8 cellular contexts compared by ENCODE assay signal in genomic region chr7:32958046-32959025, GRCh38. TPM values are rescaled to one million over a fixed set of nuclear protein-coding genes. Genes with fewer than 3 reads are reported as not detected.
A peak's percentile ranks its signal among the peaks of the same experiment; 100 is the strongest.
DNase-seq lines count a peak whose midpoint lies in the region; ATAC-seq and TF ChIP-seq lines count a peak whose summit lies in the region.

No MANE protein-coding gene starts in this region.

- peak overlapping the region; percentile 78 for H3K14ac ChIP-seq in trophoblast cell (ENCODE audit: low read length)

- H3K79me2 ChIP-seq in HCT116 (ENCODE audit: insufficient read depth, low read length), result peaks cover 11% of the 10 kb centered on the region; the same call in 1 of the 2 replicates
- peaks cover 5% of the 10 kb centered on the region for H3K79me2 ChIP-seq in trophoblast cell (ENCODE audit: control insufficient read depth, insufficient read depth, low read length, poor library complexity)

- peak overlapping the region; percentile 53 for H4K91ac ChIP-seq in trophoblast cell (ENCODE audit: low read depth, low read length)

- no peaks in the 10 kb centered on the region for H3K9me3 Mint-ChIP-seq in activated CD4-positive, alpha-beta memory T cell treated with anti-CD3 and anti-CD28 coated beads, Interleukin-2, amount 10 ng/mL, durations not matched to agents 7 days and 5 days

- no peak overlapping the region for H2BK5ac ChIP-seq in trophoblast cell (ENCODE audit: low read depth, low read length, poor library complexity)

- no peaks in the 10 kb centered on the region for H4K20me1 ChIP-seq in HCT116 (ENCODE audit: insufficient read depth)

- peaks cover 3% of the 10 kb centered on the region for H3K36me3 Mint-ChIP-seq in activated CD4-positive, alpha-beta memory T cell treated with anti-CD3 and anti-CD28 coated beads, Interleukin-2, amount 10 ng/mL, durations not matched to agents 7 days and 5 days (ENCODE audit: low read depth)

- peak overlapping the region; percentile 89 for H3K27ac ChIP-seq in HCT116 (ENCODE audit: low read depth, low read length)
- no peak overlapping the region for H3K27ac ChIP-seq in cardiac muscle cell
- H3K27ac ChIP-seq in trophoblast cell (ENCODE audit: low read depth, low read length), result no peak overlapping the region

- DNase-seq in AG20443 (ENCODE audit: low spot score), result peak; percentile 50
- no peak for DNase-seq in HCT116 (ENCODE audit: low read depth, low spot score)
- no peak for DNase-seq in activated CD4-positive, alpha-beta memory T cell treated with anti-CD3 and anti-CD28 coated beads, Interleukin-2, amount 10 ng/mL, durations not matched to agents 7 days and 5 days
- DNase-seq in cardiac muscle cell (ENCODE audit: low read depth in 1 of 2, low spot score in 1 of 2), result peak in 1 of 2 donors; percentile 84
- DNase-seq in trophoblast cell, result no peak
- DNase-seq in COR-L47 (lab: John Stamatoyannopoulos, UW), result no peak

- no peaks in the 10 kb centered on the region for H3K9me2 ChIP-seq in HCT116 (ENCODE audit: insufficient read depth)

- no peak overlapping the region for H2AFZ ChIP-seq in HCT116 (ENCODE audit: low read depth, low read length, poor library complexity, severe bottlenecking)
- peak overlapping the region; percentile 71 for H2AFZ ChIP-seq in trophoblast cell (ENCODE audit: insufficient read depth, low read length, poor library complexity)

- H3K4me3 Mint-ChIP-seq in activated CD4-positive, alpha-beta memory T cell treated with anti-CD3 and anti-CD28 coated beads, Interleukin-2, amount 10 ng/mL, durations not matched to agents 7 days and 5 days, result peak overlapping the region; percentile 77

- peaks cover 8% of the 10 kb centered on the region for H3K79me1 ChIP-seq in trophoblast cell (ENCODE audit: low read length)

- H3K4me1 ChIP-seq in HCT116 (ENCODE audit: control insufficient read depth in 1 of 2, insufficient read depth in 2 of 2, low read length in 2 of 2), result peaks cover 7 to 18% of the 10 kb centered on the region in 2 experiments; a peak in 3 of 4 replicates
- H3K4me1 ChIP-seq in cardiac muscle cell (ENCODE audit: low read depth), result no peaks in the 10 kb centered on the region
- peaks cover 0 to 4% of the 10 kb centered on the region in 2 experiments for H3K4me1 ChIP-seq in trophoblast cell (ENCODE audit: control insufficient read depth in 1 of 2, insufficient read depth in 2 of 2, low read length in 2 of 2)

- no peaks in the 10 kb centered on the region for H3K9me3 ChIP-seq in HCT116 (ENCODE audit: control insufficient read depth in 1 of 2, insufficient read depth in 1 of 2, low read depth in 1 of 2, low read length in 2 of 2)
- H3K9me3 ChIP-seq in cardiac muscle cell (ENCODE audit: low read depth), result no peaks in the 10 kb centered on the region
- H3K9me3 ChIP-seq in trophoblast cell (ENCODE audit: insufficient read depth, low read depth, low read length), result no peaks in the 10 kb centered on the region

- H3K27ac Mint-ChIP-seq in activated CD4-positive, alpha-beta memory T cell treated with anti-CD3 and anti-CD28 coated beads, Interleukin-2, amount 10 ng/mL, durations not matched to agents 7 days and 5 days, result no peak overlapping the region

- H3K4me1 Mint-ChIP-seq in activated CD4-positive, alpha-beta memory T cell treated with anti-CD3 and anti-CD28 coated beads, Interleukin-2, amount 10 ng/mL, durations not matched to agents 7 days and 5 days, result peaks cover 7% of the 10 kb centered on the region

- H3K27me3 ChIP-seq in HCT116 (ENCODE audit: insufficient read depth, low read length), result no peaks in the 10 kb centered on the region
- no peaks in the 10 kb centered on the region for H3K27me3 ChIP-seq in cardiac muscle cell
- no peaks in the 10 kb centered on the region for H3K27me3 ChIP-seq in trophoblast cell (ENCODE audit: insufficient read depth, low read length)

- no peak overlapping the region for H2AK5ac ChIP-seq in trophoblast cell (ENCODE audit: low read length)

- TF ChIP-seq POLR2A in HCT116 (IDR thresholded peaks at IDR 0.05; ENCODE audit: borderline replicate concordance, extremely low read depth, insufficient read depth, insufficient read length), result no peak

- peak overlapping the region; percentile 14 for H3K4ac ChIP-seq in trophoblast cell (ENCODE audit: low read depth, low read length)

- no peak overlapping the region for H2BK120ac ChIP-seq in trophoblast cell (ENCODE audit: insufficient read depth, low read length, poor library complexity)

- peak overlapping the region; percentile 57 for H4K8ac ChIP-seq in trophoblast cell (ENCODE audit: low read depth, low read length)

- TSS peak; percentile 67 for BruUV-seq in HCT116 (replicated peaks; lab: Mats Ljungman, UMichigan)

- H3K4me3 ChIP-seq in HCT116 (replicated peaks in 1 of 2; ENCODE audit: low read depth in 1 of 2, low read length in 2 of 2) (peak overlapping the region; percentile 62 to 77), cardiac muscle cell (peak overlapping the region; percentile 73), trophoblast cell (ENCODE audit: low read depth, low read length) (peak overlapping the region; percentile 92)

- peak overlapping the region; percentile 86 for H3K4me2 ChIP-seq in HCT116 (ENCODE audit: low read length)
- peak overlapping the region; percentile 87 for H3K4me2 ChIP-seq in trophoblast cell (ENCODE audit: low read length)

- H3K36me3 ChIP-seq in HCT116 (ENCODE audit: control insufficient read depth in 1 of 2, insufficient read depth in 2 of 2, low read length in 2 of 2), result no peaks in the 10 kb centered on the region
- no peaks in the 10 kb centered on the region for H3K36me3 ChIP-seq in cardiac muscle cell
- no peaks in the 10 kb centered on the region for H3K36me3 ChIP-seq in trophoblast cell (ENCODE audit: control insufficient read depth in 1 of 2, insufficient read depth in 2 of 2, low read length in 2 of 2)

- no CpG with 5 or more reads among the region's 26 CpGs for WGBS in trophoblast cell (ENCODE audit: extremely low coverage, insufficient coverage, insufficient read length)

- CTCF ChIA-PET in HCT116 (lab: Charles Lee), result interaction anchor here (0.9 to 1.2 kb wide), 3 partner anchors 17 to 150 kb away, joined by 3 to 5 read pairs (median 3); no protein-coding TSS in a partner anchor
- CTCF ChIA-PET in activated CD4-positive, alpha-beta memory T cell treated with anti-CD3 and anti-CD28 coated beads, Interleukin-2, amount 10 ng/mL, durations not matched to agents 7 days and 5 days (lab: Charles Lee), result interaction anchor here (0.8 to 1.1 kb wide), 3 partner anchors 8 to 150 kb away, joined by 3 to 4 read pairs (median 3); no protein-coding TSS in a partner anchor

- POLR2A ChIA-PET in HCT116 (lab: Charles Lee), result no interaction called here
- POLR2A ChIA-PET in activated CD4-positive, alpha-beta memory T cell treated with anti-CD3 and anti-CD28 coated beads, Interleukin-2, amount 10 ng/mL, durations not matched to agents 7 days and 5 days (lab: Charles Lee), result interaction anchor here (1.7 kb wide), 1 partner anchor 15 kb away, joined by 4 read pairs; no protein-coding TSS in a partner anchor

- RAD21 ChIA-PET in HCT116 (lab: Charles Lee; ENCODE audit: low non-redundant PET in 1 of 2, low total read pairs in 2 of 2, uncharacterized antibody in 2 of 2, unreplicated experiment in 2 of 2), result no interaction called here

- ATAC-seq in HCT116 (peak; percentile 4; the same call in 1 of the 2 replicates), HG03045 (IDR thresholded peaks at IDR 0.05; ENCODE audit: unreplicated experiment) (no peak), HG02763 (IDR thresholded peaks at IDR 0.05; ENCODE audit: unreplicated experiment) (no peak)

- intact Hi-C loops in HCT116 (cut with micrococcal nuclease), result no loop called here

- H4K12ac ChIP-seq in trophoblast cell (ENCODE audit: low read depth, low read length), result peak overlapping the region; percentile 89

- H3K18ac ChIP-seq in trophoblast cell (ENCODE audit: low read length), result peak overlapping the region; percentile 77

- no peak for TF ChIP-seq RAD21 in HCT116 (IDR thresholded peaks at IDR 0.05; ENCODE audit: low read depth)

- H3K9ac ChIP-seq in HCT116 (ENCODE audit: low read length), result peak overlapping the region; percentile 80
- peak overlapping the region; percentile 78 for H3K9ac ChIP-seq in trophoblast cell (ENCODE audit: low read length)

- H3K27me3 Mint-ChIP-seq in activated CD4-positive, alpha-beta memory T cell treated with anti-CD3 and anti-CD28 coated beads, Interleukin-2, amount 10 ng/mL, durations not matched to agents 7 days and 5 days, result peaks cover 24% of the 10 kb centered on the region

- no peak overlapping the region for H3K23ac ChIP-seq in trophoblast cell (ENCODE audit: low read length)

- no peak overlapping the region for H2BK12ac ChIP-seq in trophoblast cell (ENCODE audit: low read length)

- TF ChIP-seq CTCF in HCT116 (IDR thresholded peaks at IDR 0.05 in 2 of 3, conservative IDR thresholded peaks at IDR 0.05 in 1 of 3; ENCODE audit: borderline replicate concordance in 1 of 3, insufficient read depth in 1 of 3, low read depth in 2 of 3, low read length in 2 of 3), result no peak
- no peak for TF ChIP-seq CTCF in cardiac muscle cell (IDR thresholded peaks at IDR 0.05; ENCODE audit: low read depth, low read length)

TF ChIP-seq in HCT116, 20 proteins besides CTCF, POLR2A, EP300 and RAD21 (continues in another document):
- TF ChIP-seq SIN3A (IDR thresholded peaks at IDR 0.05; ENCODE audit: low read depth) (no peak), YY1 (IDR thresholded peaks at IDR 0.05; ENCODE audit: extremely low read depth, insufficient replicate concordance, low read depth, low read length) (no peak), ZNF274 (IDR thresholded peaks at IDR 0.05; ENCODE audit: low read depth, low read length) (no peak), ELF1 (IDR thresholded peaks at IDR 0.05; ENCODE audit: borderline replicate concordance, low read depth) (no peak), TCF7L2 (IDR thresholded peaks at IDR 0.05; ENCODE audit: borderline replicate concordance, extremely low read depth, insufficient read depth, insufficient read length) (no peak), MAX (IDR thresholded peaks at IDR 0.05) (no peak), EZH2 (IDR thresholded peaks at IDR 0.05) (no peak), CBX3 (IDR thresholded peaks at IDR 0.05; ENCODE audit: low read depth) (no peak), SP1 (IDR thresholded peaks at IDR 0.05; ENCODE audit: low read depth) (no peak)

RNA-seq across cellular contexts. Expression of gene FKBP9, which starts 1.1 kb away (rescaled TPM):
- 85.6 TPM for total RNA-seq in HCT116 (2021; ENCODE audit: unreplicated experiment)
- polyA plus RNA-seq in HCT116 (2012), result 99.4 and 103 TPM in 2 replicates
- total RNA-seq in activated CD4-positive, alpha-beta memory T cell treated with anti-CD3 and anti-CD28 coated beads, Interleukin-2, amount 10 ng/mL, durations not matched to agents 7 days and 5 days, result 1 to 10 TPM in 1 of 2 experiments, under 1 TPM in 1; 0.98 to 1.2 TPM
- 81.6 and 123 TPM in 2 replicates for total RNA-seq in cardiac muscle cell
- 58.0 and 102 TPM in 2 replicates for polyA plus RNA-seq in cardiac muscle cell
- 45.1 and 45.8 TPM in 2 replicates for polyA plus RNA-seq in trophoblast cell (2013)

Comparison
In these comparisons a context has a peak if more than half of its experiments do, and no peak if none do; other contexts are left out.
1. RNA of gene FKBP9, which starts 1.1 kb away (total RNA-seq): 81.6 to 123 TPM in cardiac muscle cell and 85.6 TPM in HCT116 (single experiment); 0.98 to 1.2 TPM in activated CD4-positive, alpha-beta memory T cell treated with anti-CD3 and anti-CD28 coated beads, Interleukin-2, amount 10 ng/mL, durations not matched to agents 7 days and 5 days; every median in the first group is over 10 times any median in the second.
2. Peak in every context shown above with its lines, with median percentiles within 50 percentile points of each other: H3K4me3 ChIP-seq.